Comparison of ENCODE assay signal across 8 cellular contexts in genomic region chr3:38346584-38347410, GRCh38. TPM values are rescaled to one million over a fixed set of nuclear protein-coding genes. Genes with fewer than 3 reads are reported as not detected.
DNase-seq lines count a peak whose midpoint lies in the region; ATAC-seq, FAIRE-seq and TF ChIP-seq lines count a peak whose summit lies in the region.

Gene XYLB (plus strand): TSS chr3:38346785. CDS start chr3:38346869, 84 bp downstream.

- peak; percentile 85 for TF ChIP-seq CTCF in coronary artery (IDR thresholded peaks at IDR 0.05)
- peak; percentile 96 for TF ChIP-seq CTCF in HepG2 (CRISPR knock-in tag; IDR thresholded peaks at IDR 0.05)

- peak; percentile 84 for TF ChIP-seq RAD21 in HepG2 (CRISPR knock-in tag; IDR thresholded peaks at IDR 0.05)

- no peak within 1 kb of the TSS for H3K27ac Mint-ChIP-seq in activated CD4-positive, alpha-beta T cell treated with anti-CD3 and anti-CD28 coated beads for 36 hours

- TF ChIP-seq POLR2A in HepG2 (IDR thresholded peaks at IDR 0.05; ENCODE audit: insufficient read depth in 1 of 2, low read depth in 2 of 2, low read length in 2 of 2) = peak; percentile 91 to 94

- H3K4me2 ChIP-seq in HepG2 (ENCODE audit: low read depth, low read length) = peak within 1 kb of the TSS; percentile 94

- H3K9ac ChIP-seq in HepG2 (ENCODE audit: insufficient read depth, low read depth, low read length) = peak within 1 kb of the TSS; percentile 91

- H3K4me1 Mint-ChIP-seq in activated CD4-positive, alpha-beta T cell treated with anti-CD3 and anti-CD28 coated beads for 36 hours = peaks cover 2% of the 10 kb centered on the region

- H3K27ac ChIP-seq in coronary artery = peak within 1 kb of the TSS in 1 of 2 donors; percentile 47
- peak within 1 kb of the TSS; percentile 93 for H3K27ac ChIP-seq in HepG2 (ENCODE audit: extremely low read length, insufficient read depth, low read length)

- H3K9me3 ChIP-seq in HepG2 (ENCODE audit: low read length) = no peaks in the 10 kb centered on the region

- H3K4me3 ChIP-seq in coronary artery = peak within 1 kb of the TSS; percentile 95
- H3K4me3 ChIP-seq in HepG2 (replicated peaks in 1 of 3; ENCODE audit: insufficient read depth in 1 of 3, low read depth in 2 of 3, low read length in 3 of 3) = peak within 1 kb of the TSS; percentile 89 to 100 (median 94)

- H3K27me3 Mint-ChIP-seq in activated CD4-positive, alpha-beta T cell treated with anti-CD3 and anti-CD28 coated beads for 36 hours = peaks cover 2% of the 10 kb centered on the region

- POLR2A ChIA-PET in activated CD4-positive, alpha-beta T cell treated with anti-CD3 and anti-CD28 coated beads for 36 hours (lab: Charles Lee) = interaction anchor here (0.6 to 1.1 kb wide), 3 partner anchors 182 to 218 kb away, joined by 3 read pairs; partner anchors contain the start of gene ACAA1
- POLR2A ChIA-PET in HepG2 (lab: Yijun Ruan, JAX) = interaction anchor here (0.9 to 2.2 kb wide), 19 partner anchors 9 to 293 kb away, joined by 3 to 10 read pairs (median 4); partner anchors contain the start of genes ACAA1, ACVR2B, EXOG and OXSR1

- TSS peak; percentile 96 for BruUV-seq in HepG2 (replicated peaks; lab: Mats Ljungman, UMichigan)

- H3K4me3 Mint-ChIP-seq in activated CD4-positive, alpha-beta T cell treated with anti-CD3 and anti-CD28 coated beads for 36 hours = peak within 1 kb of the TSS; percentile 70

- H3K9me3 Mint-ChIP-seq in activated CD4-positive, alpha-beta T cell treated with anti-CD3 and anti-CD28 coated beads for 36 hours (ENCODE audit: low read depth) = no peaks in the 10 kb centered on the region

- H3K36me3 Mint-ChIP-seq in activated CD4-positive, alpha-beta T cell treated with anti-CD3 and anti-CD28 coated beads for 36 hours (ENCODE audit: low read depth) = peaks cover 1% of the 10 kb centered on the region

- WGBS in HepG2 (ENCODE audit: low lambda C conversion rate) = 0% methylated on average over 14 of the region's 86 CpGs

- intact Hi-C loops in activated CD4-positive, alpha-beta T cell treated with anti-CD3 and anti-CD28 coated beads for 36 hours (cut with DNase I, micrococcal nuclease) = loop anchor here (1.0 to 5.0 kb wide), 9 partner anchors 108 to 489 kb away; partner anchors contain the start of genes ACAA1 (in 2 of the 2), EXOG (in 1 of the 2) and OXSR1 (in 1 of the 2)
- intact Hi-C loops in HepG2 (cut with micrococcal nuclease; ENCODE audit: unreplicated experiment) = loop anchor here (2.0 kb wide), 2 partner anchors 134 to 214 kb away; no protein-coding TSS in a partner anchor

- H2AFZ ChIP-seq in HepG2 (ENCODE audit: low read length) = peak within 1 kb of the TSS; percentile 12

- in situ Hi-C loops in HepG2 (cut with HindIII; ENCODE audit: extremely low pct_ligation_motif_present, low pct_unique_long_range_greater_than_20kb) = loop anchor here (5.0 kb wide), 1 partner anchor 136 kb away; no protein-coding TSS in a partner anchor

- CTCF ChIA-PET in activated CD4-positive, alpha-beta T cell treated with anti-CD3 and anti-CD28 coated beads for 36 hours (lab: Charles Lee) = interaction anchor here (0.5 to 2.0 kb wide), 29 partner anchors 13 to 653 kb away, joined by 3 to 27 read pairs (median 4); partner anchors contain the start of genes ACAA1 and EXOG
- CTCF ChIA-PET in HepG2 (lab: Yijun Ruan, JAX; ENCODE audit: low intra/inter-chr PET ratio, low total read pairs) = interaction anchor here (1.5 kb wide), 1 partner anchor 133 kb away, joined by 8 read pairs; no protein-coding TSS in a partner anchor

- H3K27me3 ChIP-seq in HepG2 (ENCODE audit: control insufficient read depth in 1 of 2, insufficient read depth in 2 of 2, low read length in 2 of 2) = no peaks in the 10 kb centered on the region

- FAIRE-seq in HepG2 (lab: Jason Lieb, UNC) = no peak

- H3K4me1 ChIP-seq in HepG2 (ENCODE audit: insufficient read depth, low read length) = peaks cover 48% of the 10 kb centered on the region

- TF ChIP-seq EP300 in HepG2 (IDR thresholded peaks at IDR 0.05; ENCODE audit: low read depth in 2 of 2, low read length in 2 of 2) (peak in 1 of 2 experiments; percentile 57; a peak in 1 of 4 replicates), HepG2 (CRISPR knock-in tag; IDR thresholded peaks at IDR 0.05; ENCODE audit: borderline replicate concordance) (peak; percentile 61; the same call in 1 of the 2 replicates)

- ATAC-seq in GM18517 (IDR thresholded peaks at IDR 0.05; ENCODE audit: unreplicated experiment) (peak; percentile 94), HG03025 (IDR thresholded peaks at IDR 0.05; ENCODE audit: low FRiP score, unreplicated experiment) (peak; percentile 98), HepG2 (peak; percentile 90)
- peak; percentile 98 for ATAC-seq in activated CD4-positive, alpha-beta T cell treated with anti-CD3 and anti-CD28 coated beads for 36 hours

- DNase-seq in AG08395 (ENCODE audit: low spot score) = peak; percentile 95
- DNase-seq in NCI-H2227 (lab: John Stamatoyannopoulos, UW; ENCODE audit: unreplicated experiment) = peak; percentile 88
- DNase-seq in activated CD4-positive, alpha-beta T cell treated with anti-CD3 and anti-CD28 coated beads for 36 hours = peak; percentile 89
- DNase-seq in coronary artery (ENCODE audit: low spot score) = peak; percentile 87
- peak; percentile 73 for DNase-seq in HepG2 (ENCODE audit: low spot score)
- peak; percentile 80 to 81 for DNase-seq in stimulated activated CD4-positive, alpha-beta T cell treated with anti-CD3 and anti-CD28 coated beads, Interleukin-2, amount 100 ng/mL, for 48 hours

- H3K36me3 ChIP-seq in HepG2 (replicated peaks in 1 of 2; ENCODE audit: control insufficient read depth in 1 of 2, insufficient read depth in 2 of 2, low read length in 2 of 2) = peaks cover 7 to 25% of the 10 kb centered on the region in 2 experiments

- H4K20me1 ChIP-seq in HepG2 (ENCODE audit: insufficient read depth, low read length) = peaks cover 20% of the 10 kb centered on the region

- H3K79me2 ChIP-seq in HepG2 (ENCODE audit: insufficient read depth, low read length) = peaks cover 48% of the 10 kb centered on the region

TF ChIP-seq in HepG2, 621 proteins besides CTCF, POLR2A, EP300 and RAD21 (continues in another document):
- TF ChIP-seq ARID5B (CRISPR knock-in tag; IDR thresholded peaks at IDR 0.05) = peak; percentile 85

RNA-seq across cellular contexts. Expression of gene XYLB, which starts in this region (rescaled TPM):
- 1 to 10 TPM; 5.0 to 5.3 TPM for total RNA-seq in activated CD4-positive, alpha-beta T cell treated with anti-CD3 and anti-CD28 coated beads for 36 hours
- total RNA-seq in HepG2 (2016; rRNA removed; fragmentation: Illumina TruSeq; extraction: Trizol) = 25.9 and 28.9 TPM in 2 replicates
- 4.8 and 7.1 TPM in 2 replicates for total RNA-seq in HepG2 (2016; cell fraction: cytosol; rRNA removed; fragmentation: Illumina TruSeq; extraction: Trizol; ENCODE audit: low read depth)
- 24.2 and 27.1 TPM in 2 replicates for total RNA-seq in HepG2 (2016; cell fraction: insoluble cytoplasmic fraction; rRNA removed; fragmentation: Illumina TruSeq; extraction: Trizol)
- 7.2 and 8.5 TPM in 2 replicates for total RNA-seq in HepG2 (2016; cell fraction: membrane; rRNA removed; fragmentation: Illumina TruSeq; extraction: Trizol)
- total RNA-seq in HepG2 (2016; cell fraction: nucleus; rRNA removed; fragmentation: Illumina TruSeq; extraction: Trizol) = 41.8 and 48.3 TPM in 2 replicates
- polyA plus RNA-seq in HepG2 (2011; rRNA removed) = 27.0 and 30.0 TPM in 2 replicates
- 12.0 and 14.4 TPM in 2 replicates for polyA plus RNA-seq in HepG2 (2011; cell fraction: cytosol; rRNA removed)
- 50.8 and 61.5 TPM in 2 replicates for polyA plus RNA-seq in HepG2 (2011; cell fraction: nucleus; rRNA removed)
- 19.4 and 27.4 TPM in 2 replicates for polyA plus RNA-seq in HepG2 (2012)
- polyA plus RNA-seq in HepG2 (2016; cell fraction: cytosol; fragmentation: Illumina TruSeq; extraction: Trizol; ENCODE audit: low read depth) = 3.2 and 3.5 TPM in 2 replicates
- polyA plus RNA-seq in HepG2 (2016; cell fraction: insoluble cytoplasmic fraction; fragmentation: Illumina TruSeq; extraction: Trizol; ENCODE audit: low read depth) = 27.4 and 32.8 TPM in 2 replicates
- 8.6 and 8.7 TPM in 2 replicates for polyA plus RNA-seq in HepG2 (2016; cell fraction: membrane; fragmentation: Illumina TruSeq; extraction: Trizol; ENCODE audit: low read depth)
- polyA plus RNA-seq in HepG2 (2016; cell fraction: nucleus; fragmentation: Illumina TruSeq; extraction: Trizol; ENCODE audit: insufficient read depth, low read depth) = 46.3 and 54.4 TPM in 2 replicates
- polyA minus RNA-seq in HepG2 (2011; rRNA and poly(A)+ RNA removed; ENCODE audit: low replicate concordance) = 33.1 and 81.7 TPM in 2 replicates
- polyA minus RNA-seq in HepG2 (2011; cell fraction: cytosol; rRNA and poly(A)+ RNA removed) = 16.2 and 25.9 TPM in 2 replicates
- polyA minus RNA-seq in HepG2 (2011; cell fraction: nucleus; rRNA and poly(A)+ RNA removed) = 90.9 and 100.0 TPM in 2 replicates
